ENCODE assay signal across 9 cellular contexts in genomic region chr9:3507395-3508077, GRCh38. TPM values are rescaled to one million over a fixed set of nuclear protein-coding genes. Genes with fewer than 3 reads are reported as not detected.
DNase-seq lines count a peak whose midpoint lies in the region; ATAC-seq and TF ChIP-seq lines count a peak whose summit lies in the region.
"Had no signal": no experiment of that assay in that cellular context is flagged by ENCODE, and none has a peak within 500 bp of the region (broad histone marks: within the 10 kb centered on the region; RNA-seq: fewer than 3 reads in every experiment).

No MANE protein-coding gene starts in this region.

- peaks cover 16% of the 10 kb centered on the region for H3K4me1 Mint-ChIP-seq in memory B cell

- TF ChIP-seq POLR2A in NB4 (IDR thresholded peaks at IDR 0.05; ENCODE audit: extremely low read depth, insufficient read length), result no peak

- no peak for DNase-seq in GM23248
- peak; percentile 93 for DNase-seq in NB4 (ENCODE audit: low read depth)
- DNase-seq in memory B cell (ENCODE audit: low spot score in 2 of 2), result no peak
- no peak for DNase-seq in NCI-H526 treated with DMSO at 0.1 percent for 48 hours (lab: John Stamatoyannopoulos, UW)
- DNase-seq in MM.1S, result no peak
- DNase-seq in NCI-H510A (lab: John Stamatoyannopoulos, UW), result no peak
- DNase-seq in activated CD4-positive, alpha-beta T cell treated with anti-CD3 and anti-CD28 coated beads for 1 hour, result no peak
- DNase-seq: cortex of kidney had no signal

- peak overlapping the region; percentile 89 for H3K4me3 Mint-ChIP-seq in memory B cell

- H3K4me2 ChIP-seq in GM23248 (ENCODE audit: unreplicated experiment) (no peak overlapping the region), MM.1S (ENCODE audit: low read depth, low read length) (no peak overlapping the region)

- H3K9me2 ChIP-seq in GM23248 (ENCODE audit: insufficient read depth) (no peaks in the 10 kb centered on the region), MM.1S (replicated peaks; ENCODE audit: insufficient read depth, low read length) (no peaks in the 10 kb centered on the region)

- no peak overlapping the region for H3K27ac ChIP-seq in GM23248
- no peak overlapping the region for H3K27ac ChIP-seq in MM.1S (ENCODE audit: low read length)

- H3K4me3 ChIP-seq in GM23248 (no peak overlapping the region), NB4 (ENCODE audit: low read depth, low read length) (peak overlapping the region; percentile 45), MM.1S (ENCODE audit: low read length) (no peak overlapping the region)

- H3F3A ChIP-seq in GM23248 (ENCODE audit: insufficient read depth) (no peaks in the 10 kb centered on the region), MM.1S (ENCODE audit: insufficient read depth, low read length) (no peaks in the 10 kb centered on the region)

- peaks cover 9% of the 10 kb centered on the region for H3K4me1 ChIP-seq in GM23248 (ENCODE audit: insufficient read depth)
- no peaks in the 10 kb centered on the region for H3K4me1 ChIP-seq in MM.1S (ENCODE audit: low read length)

- H3K9ac ChIP-seq in GM23248 (no peak overlapping the region), MM.1S (ENCODE audit: low read length) (no peak overlapping the region)

- H3K9me3 Mint-ChIP-seq in memory B cell, result no peaks in the 10 kb centered on the region

- no peaks in the 10 kb centered on the region for H3K36me3 ChIP-seq in GM23248 (ENCODE audit: low read depth)
- no peaks in the 10 kb centered on the region for H3K36me3 ChIP-seq in MM.1S (replicated peaks; ENCODE audit: insufficient read depth, low read length)

- H2AFZ ChIP-seq in GM23248 (peak overlapping the region; percentile 79; the same call in 1 of the 2 replicates), MM.1S (ENCODE audit: low read length) (no peak overlapping the region)

- peaks cover 2% of the 10 kb centered on the region for H3K36me3 Mint-ChIP-seq in memory B cell

- H3K79me2 ChIP-seq in GM23248 (ENCODE audit: insufficient read depth), result no peaks in the 10 kb centered on the region
- 0 out of 2 replicates have a peak, but pooled peaks cover under 1% of the 10 kb centered on the region for H3K79me2 ChIP-seq in MM.1S (ENCODE audit: low read length)

- TF ChIP-seq CTCF in NB4 (IDR thresholded peaks at IDR 0.05; ENCODE audit: low read depth, low read length) (no peak), MM.1S (IDR thresholded peaks at IDR 0.05; ENCODE audit: low read length) (no peak)

- no peaks in the 10 kb centered on the region for H3K27me3 Mint-ChIP-seq in memory B cell

- H3K9me3 ChIP-seq in GM23248 (ENCODE audit: low read depth) (no peaks in the 10 kb centered on the region), MM.1S (replicated peaks; ENCODE audit: insufficient read depth, low read length) (no peaks in the 10 kb centered on the region)

- in situ Hi-C loops in GM23248 (cut with MboI), result no loop called here

- peak overlapping the region; percentile 94 for H3K27ac Mint-ChIP-seq in memory B cell

- 93 to 94% methylated on average over 6 of the region's 6 CpGs for WGBS in GM23248 (ENCODE audit: low coverage in 1 of 2, low lambda C conversion rate in 2 of 2, missing lambda C conversion rate in 2 of 2), 2 experiments

- H4K20me1 ChIP-seq in GM23248 (ENCODE audit: insufficient read depth) (no peaks in the 10 kb centered on the region), MM.1S (ENCODE audit: insufficient read depth, low read length) (no peaks in the 10 kb centered on the region)

- H3K27me3 ChIP-seq in GM23248 (replicated peaks; ENCODE audit: insufficient read depth) (no peaks in the 10 kb centered on the region), MM.1S (replicated peaks; ENCODE audit: insufficient read depth, low read length) (no peaks in the 10 kb centered on the region)

- ATAC-seq in GM18519 (IDR thresholded peaks at IDR 0.05; ENCODE audit: low FRiP score, unreplicated experiment) (peak; percentile 54), memory B cell (ENCODE audit: low read depth) (peak; percentile 58)

RNA-seq across cellular contexts. Expression of gene RFX3, which starts 18.3 kb away (rescaled TPM):
- 0.51 and 1.9 TPM in 2 replicates for total RNA-seq in GM23248 (2014; rRNA removed; shearing (Covaris generic))
- polyA plus RNA-seq in GM23248 (2016; fragmentation: Nextera tagmentation; extraction: Ambion mirVana), result 0.80 and 1.2 TPM in 2 replicates
